Comparison of ENCODE assay signal across 31 cellular contexts in genomic region chr1:153655333-153655732, GRCh38. TPM values are rescaled to one million over a fixed set of nuclear protein-coding genes. Genes with fewer than 3 reads are reported as not detected.
DNase-seq lines count a peak whose midpoint lies in the region; ATAC-seq and TF ChIP-seq lines count a peak whose summit lies in the region.
"Had no signal": no experiment of that assay in that cellular context is flagged by ENCODE, and none has a peak within 500 bp of the region (broad histone marks: within the 10 kb centered on the region; RNA-seq: fewer than 3 reads in every experiment).

No MANE protein-coding gene starts in this region.

- H3K4me3 ChIP-seq in psoas muscle, result no peak overlapping the region
- H3K4me3 ChIP-seq: body of pancreas, heart right ventricle, thoracic aorta had no signal

- WGBS in psoas muscle, 3 donors, result 88 to 93% (median 89%) methylated on average over 3 of the region's 3 CpGs

- H3K27me3 ChIP-seq in psoas muscle (ENCODE audit: insufficient read depth in 3 of 3, low read length in 2 of 3), result no peaks in the 10 kb centered on the region
- H3K27me3 ChIP-seq: body of pancreas, heart right ventricle had no signal

- H3K9me3 ChIP-seq in psoas muscle, result no peaks in the 10 kb centered on the region
- H3K9me3 ChIP-seq: body of pancreas, heart right ventricle, thoracic aorta had no signal

- ATAC-seq in psoas muscle (peak in 3 of 4 donors; percentile 10 to 42 (median 33)), HG03571 (IDR thresholded peaks at IDR 0.05; ENCODE audit: unreplicated experiment) (no peak), sciatic nerve (no peak)
- ATAC-seq: activated CD4-positive, CD25-positive, alpha-beta regulatory T cell treated with anti-CD3 and anti-CD28 coated beads, Interleukin-2, amount 50 U/mL, for 24 hours; body of pancreas; heart right ventricle; left cardiac atrium had no signal

- H3K4me1 ChIP-seq in psoas muscle, result peaks cover 9% of the 10 kb centered on the region

- intact Hi-C loops in psoas muscle (cut with DNase I) (no loop called here), sciatic nerve (cut with DNase I) (no loop called here)

- H3K27ac ChIP-seq in psoas muscle, result peak overlapping the region; percentile 74
- H3K27ac ChIP-seq: heart right ventricle, thoracic aorta had no signal

- peaks cover 0 to 11% of the 10 kb centered on the region in 2 donors for H3K36me3 ChIP-seq in psoas muscle (ENCODE audit: insufficient read depth in 1 of 2, low read depth in 1 of 2)
- H3K36me3 ChIP-seq: thoracic aorta had no signal

- DNase-seq in NCI-H1092 treated with DMSO at 0.1 percent for 48 hours (lab: John Stamatoyannopoulos, UW) (peak; percentile 19), NCI-H1092 (lab: John Stamatoyannopoulos, UW) (no peak), HuH-7 (ENCODE audit: low spot score) (peak; percentile 45), SHP77 treated with DMSO at 0.1 percent for 48 hours (lab: John Stamatoyannopoulos, UW) (peak; percentile 44), psoas muscle (no peak), sciatic nerve (ENCODE audit: low spot score) (no peak)
- DNase-seq in stimulated activated naive CD4-positive, alpha-beta T cell (lab: John Stamatoyannopoulos, UW), result no peak
- DNase-seq: activated CD4-positive, alpha-beta memory T cell treated with anti-CD3 and anti-CD28 coated beads, Interleukin-2, amount 10 ng/mL, durations not matched to agents 7 days and 5 days; activated gamma-delta T cell treated with Interleukin-2 at 50 U/mL for 16 hours; activated T-cell treated with anti-CD3 and anti-CD28 coated beads for 4 hours; AML-193; body of pancreas; CD4-positive, alpha-beta memory T cell; GDM1; heart right ventricle; HFFc6; left cardiac atrium; mesenchymal stem cell; NCI-H1694; NCI-H345; nucleus accumbens; stimulated activated CD4-positive, alpha-beta T cell treated with anti-CD3 and anti-CD28 coated beads, Interleukin-4, amount 100 ng/mL, for 24 hours; stimulated activated naive CD4-positive, alpha-beta T cell treated with Interleukin-2 at 50 U/mL for 16 hours had no signal

- no peak for TF ChIP-seq CTCF in psoas muscle (IDR thresholded peaks at IDR 0.05)

RNA-seq across cellular contexts. Expression of gene SNAPIN, which starts 3.2 kb away (rescaled TPM):
- total RNA-seq in psoas muscle (10 to 100 TPM; 53.9 to 72.0 (median 58.5) TPM), sciatic nerve (30.2 TPM)
- polyA plus RNA-seq in psoas muscle, result 100 to 1,000 TPM in 1 of 3 donors, 10 to 100 TPM in 2; 51.7 to 102 (median 60.4) TPM

RNA-seq across cellular contexts. Expression of gene ILF2, which starts 15.5 kb away (rescaled TPM):
- 100 to 1,000 TPM in 1 of 4 donors, 10 to 100 TPM in 3; 71.7 to 102 (median 98.2) TPM for total RNA-seq in psoas muscle
- 100 to 1,000 TPM in 2 of 3 donors, 10 to 100 TPM in 1; 82.4 to 158 (median 142) TPM for polyA plus RNA-seq in psoas muscle
- total RNA-seq in sciatic nerve, result 73.5 TPM

RNA-seq across cellular contexts. Expression of gene CHTOP, which starts 21.5 kb away (rescaled TPM):
- 10 to 100 TPM; 71.1 to 87.7 (median 80.2) TPM for total RNA-seq in psoas muscle
- 100 to 1,000 TPM in 2 of 3 donors, 10 to 100 TPM in 1; 88.3 to 122 (median 111) TPM for polyA plus RNA-seq in psoas muscle
- total RNA-seq in sciatic nerve, result 66.3 TPM

RNA-seq across cellular contexts. Expression of gene NPR1, which starts 23.2 kb away (rescaled TPM):
- total RNA-seq in psoas muscle (10 to 100 TPM in 2 of 4 donors, 1 to 10 TPM in 2; 7.0 to 11.1 (median 8.7) TPM), sciatic nerve (34.1 TPM)
- polyA plus RNA-seq in psoas muscle, result 10 to 100 TPM in 1 of 3 donors, 1 to 10 TPM in 2; 4.5 to 10.4 (median 8.5) TPM
- total RNA-seq: activated CD4-positive, alpha-beta memory T cell treated with anti-CD3 and anti-CD28 coated beads, Interleukin-2, amount 10 ng/mL, durations not matched to agents 7 days and 5 days; CD4-positive, alpha-beta memory T cell; MCF 10A; myocyte; SK-MEL-5; T-helper 1 cell treated with Interleukin-12 subunit alpha and Interleukin-12 subunit beta and Interleukin-4 antibody, amounts not matched to agents 30 ng/mL and 1 ng/mL, for 36 hours had no signal
- polyA plus RNA-seq: CD4-positive, alpha-beta memory T cell had no signal

RNA-seq across cellular contexts. Expression of gene S100A1, which starts 27.1 kb away (rescaled TPM):
- total RNA-seq in psoas muscle (1,000 to 10,000 TPM in 3 of 4 donors, 100 to 1,000 TPM in 1; 785 to 1,205 (median 1,028) TPM), sciatic nerve (99.7 TPM)
- 1,000 to 10,000 TPM in 1 of 3 donors, 100 to 1,000 TPM in 2; 370 to 1,423 (median 918) TPM for polyA plus RNA-seq in psoas muscle
- total RNA-seq: activated CD4-positive, alpha-beta memory T cell treated with anti-CD3 and anti-CD28 coated beads, Interleukin-2, amount 10 ng/mL, durations not matched to agents 7 days and 5 days; CD4-positive, alpha-beta memory T cell; fibroblast of villous mesenchyme; MCF 10A; T-helper 1 cell treated with Interleukin-12 subunit alpha and Interleukin-12 subunit beta and Interleukin-4 antibody, amounts not matched to agents 30 ng/mL and 1 ng/mL, for 36 hours; thoracic aorta had no signal
- polyA plus RNA-seq: CD4-positive, alpha-beta memory T cell had no signal

Comparison
In these comparisons a context has a peak if more than half of its experiments do, and no peak if none do; other contexts are left out.
1. DNase-seq: peak in NCI-H1092 treated with DMSO at 0.1 percent for 48 hours (single experiment), HuH-7 (single experiment) and SHP77 treated with DMSO at 0.1 percent for 48 hours (single experiment); none in NCI-H1092 (single experiment), psoas muscle (0 of 2), stimulated activated naive CD4-positive, alpha-beta T cell (0 of 6) and sciatic nerve (single experiment).
2. ATAC-seq: peak in psoas muscle (3 of 4); none in HG03571 (single experiment) and sciatic nerve (single experiment).